Comparison of ENCODE assay signal across 8 cellular contexts in genomic region chr4:181595711-181596110, GRCh38.
"Had no signal": no experiment of that assay in that cellular context is flagged by ENCODE, and none has a peak within 500 bp of the region (broad histone marks: within the 10 kb centered on the region; RNA-seq: fewer than 3 reads in every experiment).

No MANE protein-coding gene starts in this region.

- FAIRE-seq: HepG2, HTR-8/SVneo, K562 had no signal

- H3K27me3 Mint-ChIP-seq: IgD-negative memory B cell had no signal

- H3K4me3 Mint-ChIP-seq: IgD-negative memory B cell had no signal

- H3K36me3 Mint-ChIP-seq: IgD-negative memory B cell had no signal

- H3K27ac ChIP-seq: HL-60 had no signal

- DNase-seq: IMR-90, KBM-7, KG1 had no signal

- H3K4me3 ChIP-seq: K562 had no signal

- H3K4me1 Mint-ChIP-seq: IgD-negative memory B cell had no signal

- ATAC-seq: HepG2, K562 had no signal
